Comparison of ENCODE assay signal across 8 cellular contexts in the genomic region with DNA sequence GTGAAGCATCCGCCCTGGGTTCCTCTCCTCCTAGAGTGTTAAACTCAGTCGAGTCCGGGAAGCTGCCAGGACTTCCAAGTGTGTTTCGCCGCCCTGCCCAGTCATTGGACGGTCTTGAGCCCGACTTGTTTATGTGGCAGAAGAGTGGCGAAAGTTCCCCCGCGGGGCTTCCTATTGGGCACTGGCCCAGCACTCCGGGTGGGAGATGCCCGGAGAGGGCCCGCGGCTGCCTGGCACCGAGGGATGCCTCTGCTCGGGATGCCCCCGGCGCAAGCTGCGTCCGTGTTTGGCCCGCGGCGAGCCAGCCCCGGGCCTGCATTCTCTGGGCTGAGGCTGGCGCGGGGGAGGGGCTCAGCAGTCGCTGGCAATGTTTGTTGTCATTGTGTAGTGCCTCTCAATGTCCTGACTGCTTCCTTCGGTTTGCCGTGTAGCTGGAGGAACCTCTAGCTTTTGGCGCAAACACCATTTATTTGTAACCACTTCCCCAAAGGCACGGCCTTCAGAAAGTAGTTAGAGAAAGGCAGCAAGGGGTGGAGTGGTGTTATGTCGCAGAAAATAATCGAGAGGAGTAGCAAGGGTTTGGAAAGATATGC. TPM values are rescaled to one million over a fixed set of nuclear protein-coding genes. Genes with fewer than 3 reads are reported as not detected.
DNase-seq lines count a peak whose midpoint lies in the region; ATAC-seq and TF ChIP-seq lines count a peak whose summit lies in the region.

No MANE protein-coding gene starts in this region.

- DNase-seq in CD8-positive, alpha-beta T cell: peak in 1 of 7 experiments; percentile 11
- DNase-seq in HuH-7.5 (ENCODE audit: low spot score): peak; percentile 38
- DNase-seq in T1000 (lab: John Stamatoyannopoulos, UW): peak; percentile 66
- DNase-seq in effector memory CD4-positive, alpha-beta T cell: no peak
- DNase-seq in stimulated activated CD4-positive, alpha-beta T cell treated with anti-CD3 and anti-CD28 coated beads, Interleukin-4, amount 100 ng/mL, for 24 hours: peak; percentile 4
- DNase-seq in GM19240 (ENCODE audit: insufficient read length, low spot score): no peak

- peaks cover 22% of the 10 kb centered on the region for H3K4me1 ChIP-seq in CD8-positive, alpha-beta T cell (ENCODE audit: insufficient read depth, low read length)
- peaks cover 8% of the 10 kb centered on the region for H3K4me1 ChIP-seq in effector memory CD4-positive, alpha-beta T cell (ENCODE audit: control insufficient read depth, insufficient read depth, low read length, poor library complexity, severe bottlenecking)
- peaks cover 5 to 23% (median 14%) of the 10 kb centered on the region in 4 donors for H3K4me1 ChIP-seq in liver (ENCODE audit: control insufficient read depth in 4 of 4, insufficient read depth in 4 of 4, low read length in 3 of 4)

- peaks cover 16% of the 10 kb centered on the region for H3K27me3 ChIP-seq in CD8-positive, alpha-beta T cell (ENCODE audit: insufficient read depth, low read length)
- H3K27me3 ChIP-seq in effector memory CD4-positive, alpha-beta T cell (replicated peaks; ENCODE audit: control insufficient read depth, insufficient read depth, low read length, poor library complexity, severe bottlenecking): peaks cover 8% of the 10 kb centered on the region
- H3K27me3 ChIP-seq in liver (ENCODE audit: control insufficient read depth in 4 of 4, insufficient read depth in 4 of 4, low read length in 3 of 4): no peaks in the 10 kb centered on the region

- H3K36me3 Mint-ChIP-seq in CD8-positive, alpha-beta T cell: no peaks in the 10 kb centered on the region

- POLR2A ChIA-PET in CD8-positive, alpha-beta T cell (lab: Charles Lee): no interaction called here

- no peak for TF ChIP-seq CTCF in CD8-positive, alpha-beta T cell (IDR thresholded peaks at IDR 0.05)
- TF ChIP-seq CTCF in liver (IDR thresholded peaks at IDR 0.05; ENCODE audit: low read depth, low read length, missing input control): no peak

- no peaks in the 10 kb centered on the region for H3K9me3 Mint-ChIP-seq in CD8-positive, alpha-beta T cell

- H3K36me3 ChIP-seq in CD8-positive, alpha-beta T cell (ENCODE audit: insufficient read depth, low read length): no peaks in the 10 kb centered on the region
- no peaks in the 10 kb centered on the region for H3K36me3 ChIP-seq in effector memory CD4-positive, alpha-beta T cell (ENCODE audit: control insufficient read depth, insufficient read depth, low read length)
- H3K36me3 ChIP-seq in liver (ENCODE audit: control insufficient read depth in 4 of 4, insufficient read depth in 3 of 4, low read depth in 1 of 4, low read length in 3 of 4): no peaks in the 10 kb centered on the region

- H3K27ac ChIP-seq in CD8-positive, alpha-beta T cell (ENCODE audit: low read depth, low read length): no peak overlapping the region
- no peak overlapping the region for H3K27ac ChIP-seq in effector memory CD4-positive, alpha-beta T cell (ENCODE audit: insufficient read depth, low read length, poor library complexity, severe bottlenecking)
- peak overlapping the region; percentile 60 to 74 for H3K27ac ChIP-seq in liver (ENCODE audit: low read depth in 1 of 2, low read length in 2 of 2)

- no peak overlapping the region for H3K27ac Mint-ChIP-seq in CD8-positive, alpha-beta T cell

- peaks cover 15% of the 10 kb centered on the region for H3K4me1 Mint-ChIP-seq in CD8-positive, alpha-beta T cell (ENCODE audit: low read depth)

- H3K4me3 ChIP-seq in CD8-positive, alpha-beta T cell (ENCODE audit: low read depth, low read length): peak overlapping the region; percentile 33
- H3K4me3 ChIP-seq in effector memory CD4-positive, alpha-beta T cell (ENCODE audit: insufficient read depth, low read depth, low read length, poor library complexity, severe bottlenecking): peak overlapping the region; percentile 49
- H3K4me3 ChIP-seq in liver (ENCODE audit: low read depth in 1 of 3, low read length in 3 of 3): peak overlapping the region; percentile 28 to 81 (median 69)

- peak overlapping the region; percentile 56 to 74 for H3K9ac ChIP-seq in liver (ENCODE audit: low read depth in 1 of 2, low read length in 2 of 2)

- peak in 1 of 2 donors; percentile 28 for TF ChIP-seq RAD21 in liver (IDR thresholded peaks at IDR 0.05)

- intact Hi-C loops in CD8-positive, alpha-beta T cell (cut with DNase I, micrococcal nuclease): no loop called here

- CTCF ChIA-PET in CD8-positive, alpha-beta T cell (lab: Charles Lee): interaction anchor here (0.6 to 1.4 kb wide), 2 partner anchors 12 to 45 kb away, joined by 3 to 5 read pairs; no protein-coding TSS in a partner anchor

- peaks cover 53% of the 10 kb centered on the region for H3K27me3 Mint-ChIP-seq in CD8-positive, alpha-beta T cell (ENCODE audit: low read depth)

- no peaks in the 10 kb centered on the region for H3K9me3 ChIP-seq in CD8-positive, alpha-beta T cell (ENCODE audit: low read length)
- H3K9me3 ChIP-seq in effector memory CD4-positive, alpha-beta T cell (ENCODE audit: control insufficient read depth, low read length): no peaks in the 10 kb centered on the region
- no peaks in the 10 kb centered on the region for H3K9me3 ChIP-seq in liver (ENCODE audit: control insufficient read depth in 4 of 4, low read length in 3 of 4)

- no peak for ATAC-seq in CD8-positive, alpha-beta T cell
- peak; percentile 43 for ATAC-seq in GM19395 (IDR thresholded peaks at IDR 0.05; ENCODE audit: unreplicated experiment)

- peak overlapping the region; percentile 73 for H3K4me3 Mint-ChIP-seq in CD8-positive, alpha-beta T cell

- WGBS in liver: under 1% methylated on average over 33 of the region's 33 CpGs

TF ChIP-seq in liver, 16 proteins besides CTCF, POLR2A, EP300 and RAD21:
- peak in 1 of 2 donors; percentile 7 for TF ChIP-seq RXRA (IDR thresholded peaks at IDR 0.05)
- peak; percentile 21 for TF ChIP-seq YY1 (IDR thresholded peaks at IDR 0.05)
- TF ChIP-seq EGR1 (IDR thresholded peaks at IDR 0.05; ENCODE audit: low read depth in 2 of 2): no peak

RNA-seq across cellular contexts. Expression of a gene that starts 1.2 kb away (rescaled TPM):
- total RNA-seq in CD8-positive, alpha-beta T cell: under 1 TPM in 1 of 2 experiments, not detected in 1; 0.17 TPM
- total RNA-seq in liver: 10 to 100 TPM; 12.8 to 51.1 TPM
- 1 to 10 TPM; 5.8 to 6.0 TPM for polyA plus RNA-seq in liver

Comparison
In these comparisons a context has a peak if more than half of its experiments do, and no peak if none do; other contexts are left out.
1. DNase-seq: peak in HuH-7.5 (single experiment), T1000 (single experiment) and stimulated activated CD4-positive, alpha-beta T cell treated with anti-CD3 and anti-CD28 coated beads, Interleukin-4, amount 100 ng/mL, for 24 hours (single experiment); none in effector memory CD4-positive, alpha-beta T cell (0 of 3) and GM19240 (single experiment).
2. H3K27ac ChIP-seq: peak in liver (2 of 2); none in CD8-positive, alpha-beta T cell (single experiment) and effector memory CD4-positive, alpha-beta T cell (single experiment).
3. RNA of a gene that starts 1.2 kb away (total RNA-seq): 12.8 to 51.1 TPM in liver; 0.17 TPM in CD8-positive, alpha-beta T cell; every median in the first group is over 10 times any median in the second.
4. Peak in every context shown above with its lines, with median percentiles within 50 percentile points of each other: H3K4me3 ChIP-seq.